ENCODE assay signal across 8 cellular contexts in the genomic region with DNA sequence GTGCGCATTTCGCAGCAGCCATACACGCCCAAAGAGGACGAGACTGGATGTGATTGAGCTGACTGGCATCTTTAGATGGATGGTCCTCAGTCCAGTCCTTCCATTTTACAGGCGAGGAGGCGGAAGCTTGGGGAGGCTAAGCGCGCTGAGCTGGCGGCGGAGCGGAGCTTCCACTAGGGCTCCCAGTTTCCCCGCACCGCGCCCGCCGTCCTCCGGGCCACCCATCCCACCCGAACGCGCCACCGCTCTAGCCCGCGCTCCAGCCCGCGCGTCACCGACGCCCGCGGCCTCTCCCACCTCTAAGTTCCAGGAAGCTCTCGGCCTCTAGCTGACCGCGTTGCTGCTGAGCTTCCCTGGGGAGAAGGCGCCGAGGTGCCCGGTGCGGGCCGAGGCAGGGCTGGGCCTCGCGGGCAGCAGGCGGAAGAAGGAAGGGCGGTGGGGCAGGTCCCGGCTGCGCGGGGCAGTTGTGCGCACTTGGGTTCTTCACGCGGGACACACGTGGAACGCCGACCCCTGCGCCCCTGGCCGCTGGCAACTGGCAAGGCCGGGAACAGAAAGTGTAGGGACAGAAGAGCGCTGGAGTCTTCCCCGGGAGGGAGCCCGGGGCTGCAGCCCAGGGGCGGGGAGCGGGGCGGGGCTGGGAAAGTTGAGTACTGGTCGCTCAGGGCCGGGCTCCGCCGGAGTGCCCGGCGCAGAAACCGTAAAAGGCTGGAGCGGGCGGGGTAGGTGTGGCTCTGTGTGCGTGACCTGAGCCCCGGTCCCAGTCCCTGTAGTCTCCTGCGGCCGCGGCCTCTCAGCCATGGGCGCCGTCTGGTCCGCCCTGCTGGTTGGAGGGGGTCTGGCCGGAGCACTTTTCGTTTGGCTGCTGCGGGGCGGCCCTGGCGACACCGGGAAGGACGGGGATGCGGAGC. TPM values are rescaled to one million over a fixed set of nuclear protein-coding genes. Genes with fewer than 3 reads are reported as not detected.
DNase-seq lines count a peak whose midpoint lies in the region; ATAC-seq and TF ChIP-seq lines count a peak whose summit lies in the region.

A gene (plus strand): TSS at position 763 of the 911 bp plus-strand sequence. CDS start 37 bp downstream, at position 800.

- DNase-seq in CD4-positive, alpha-beta T cell: peak in 4 of 10 experiments; percentile 5 to 37 (median 8)
- peak; percentile 53 for DNase-seq in HCT116 (ENCODE audit: low read depth, low spot score)
- DNase-seq in PC-3: peak; percentile 71
- DNase-seq in activated naive CD8-positive, alpha-beta T cell treated with anti-CD3 and anti-CD28 coated beads, Interleukin-2, amount 10 ng/mL, durations not matched to agents 7 days and 5 days: peak; percentile 58
- peak in 38 of 42 donors; percentile 14 to 71 (median 34) for DNase-seq in head of caudate nucleus
- DNase-seq in G401 (ENCODE audit: low spot score): no peak

- TF ChIP-seq RAD21 in HCT116 (IDR thresholded peaks at IDR 0.05; ENCODE audit: low read depth): no peak

- intact Hi-C loops in CD4-positive, alpha-beta T cell (cut with DNase I, micrococcal nuclease): no loop called here
- intact Hi-C loops in HCT116 (cut with micrococcal nuclease) (loop anchor here (2.0 kb wide), 1 partner anchor 73 kb away; no protein-coding TSS in a partner anchor), PC-3 (cut with micrococcal nuclease) (loop anchor here (1.0 to 10.0 kb wide), 5 partner anchors 55 to 199 kb away; a partner anchor contains a TSS), head of caudate nucleus (cut with DNase I) (no loop called here)

- peak; percentile 37 for ATAC-seq in CD4-positive, alpha-beta T cell (ENCODE audit: poor library complexity)
- ATAC-seq in HCT116 (peak; percentile 80), PC-3 (peak; percentile 79), HG03097 (IDR thresholded peaks at IDR 0.05; ENCODE audit: low FRiP score, unreplicated experiment) (no peak)
- peak; percentile 33 for ATAC-seq in activated naive CD8-positive, alpha-beta T cell treated with anti-CD3 and anti-CD28 coated beads, Interleukin-2, amount 10 ng/mL, durations not matched to agents 7 days and 5 days (ENCODE audit: low read depth)

- H3K4me1 Mint-ChIP-seq in CD4-positive, alpha-beta T cell (ENCODE audit: low read depth): peaks cover 23% of the 10 kb centered on the region
- H3K4me1 Mint-ChIP-seq in activated naive CD8-positive, alpha-beta T cell treated with anti-CD3 and anti-CD28 coated beads, Interleukin-2, amount 10 ng/mL, durations not matched to agents 7 days and 5 days: peaks cover 37% of the 10 kb centered on the region

- RAD21 ChIA-PET in HCT116 (lab: Charles Lee; ENCODE audit: low non-redundant PET in 1 of 2, low total read pairs in 2 of 2, uncharacterized antibody in 2 of 2, unreplicated experiment in 2 of 2): interaction anchor here (0.7 to 2.1 kb wide), 4 partner anchors 72 to 181 kb away, joined by 3 to 10 read pairs (median 4); no protein-coding TSS in a partner anchor

- H2AFZ ChIP-seq in HCT116 (ENCODE audit: low read depth, low read length, poor library complexity, severe bottlenecking): peak within 1 kb of the TSS; percentile 76
- H2AFZ ChIP-seq in PC-3 (ENCODE audit: low read length): peak within 1 kb of the TSS; percentile 92
- peak within 1 kb of the TSS; percentile 96 for H2AFZ ChIP-seq in neuron (ENCODE audit: low read depth, low read length)

- no peaks in the 10 kb centered on the region for H3F3A ChIP-seq in PC-3 (ENCODE audit: low read length, unreplicated experiment)

- BruUV-seq in HCT116 (replicated peaks; lab: Mats Ljungman, UMichigan) (no TSS peak), PC-3 (replicated peaks; lab: Mats Ljungman, UMichigan) (no TSS peak)

- no peaks in the 10 kb centered on the region for H3K9me3 ChIP-seq in CD4-positive, alpha-beta T cell (ENCODE audit: control insufficient read depth, low read length)
- H3K9me3 ChIP-seq in HCT116 (ENCODE audit: control insufficient read depth in 1 of 2, insufficient read depth in 1 of 2, low read depth in 1 of 2, low read length in 2 of 2) (no peaks in the 10 kb centered on the region), PC-3 (ENCODE audit: low read length) (no peaks in the 10 kb centered on the region), neuron (ENCODE audit: low read length) (no peaks in the 10 kb centered on the region)

- no peak within 1 kb of the TSS for H3K27ac ChIP-seq in CD4-positive, alpha-beta T cell (ENCODE audit: low read depth, low read length)
- peak within 1 kb of the TSS; percentile 89 for H3K27ac ChIP-seq in HCT116 (ENCODE audit: low read depth, low read length)
- peak within 1 kb of the TSS; percentile 83 for H3K27ac ChIP-seq in PC-3 (ENCODE audit: low read length)

- in situ Hi-C loops in G401 (cut with HindIII; ENCODE audit: low sequenced_read_pairs): no loop called here

- peak; percentile 39 for TF ChIP-seq POLR2A in HCT116 (IDR thresholded peaks at IDR 0.05; ENCODE audit: borderline replicate concordance, extremely low read depth, insufficient read depth, insufficient read length)

- peak within 1 kb of the TSS; percentile 72 to 91 for H3K4me3 ChIP-seq in HCT116 (replicated peaks in 1 of 2; ENCODE audit: low read depth in 1 of 2, low read length in 2 of 2)
- H3K4me3 ChIP-seq in PC-3 (ENCODE audit: low read length): peak within 1 kb of the TSS; percentile 99
- peak within 1 kb of the TSS; percentile 59 for H3K4me3 ChIP-seq in neuron (ENCODE audit: low read length)

- H3K9ac ChIP-seq in HCT116 (ENCODE audit: low read length) (peak within 1 kb of the TSS; percentile 73), PC-3 (ENCODE audit: low read length) (peak within 1 kb of the TSS; percentile 89)

- peak within 1 kb of the TSS; percentile 81 for H3K4me3 Mint-ChIP-seq in CD4-positive, alpha-beta T cell
- peak within 1 kb of the TSS; percentile 69 for H3K4me3 Mint-ChIP-seq in activated naive CD8-positive, alpha-beta T cell treated with anti-CD3 and anti-CD28 coated beads, Interleukin-2, amount 10 ng/mL, durations not matched to agents 7 days and 5 days

- H3K9me2 ChIP-seq in HCT116 (ENCODE audit: insufficient read depth) (no peaks in the 10 kb centered on the region), PC-3 (replicated peaks; ENCODE audit: low read length) (no peaks in the 10 kb centered on the region)

- CTCF ChIA-PET in CD4-positive, alpha-beta T cell (lab: Charles Lee): no interaction called here
- CTCF ChIA-PET in HCT116 (lab: Charles Lee) (interaction anchor here (1.0 to 3.3 kb wide), 4 partner anchors 72 to 198 kb away, joined by 3 to 24 read pairs (median 4); a partner anchor contains a TSS), PC-3 (lab: Charles Lee) (interaction anchor here (0.6 to 1.2 kb wide), 3 partner anchors 28 to 126 kb away, joined by 3 to 5 read pairs (median 4); no protein-coding TSS in a partner anchor)

- H3K4me1 ChIP-seq in HCT116 (ENCODE audit: control insufficient read depth in 1 of 2, insufficient read depth in 2 of 2, low read length in 2 of 2) (peaks cover 21 to 37% of the 10 kb centered on the region in 2 experiments), PC-3 (ENCODE audit: insufficient read depth, low read length) (peaks cover 29% of the 10 kb centered on the region), neuron (ENCODE audit: insufficient read depth, low read length) (peaks cover 6% of the 10 kb centered on the region)

- H3K27me3 Mint-ChIP-seq in CD4-positive, alpha-beta T cell: peaks cover 36% of the 10 kb centered on the region
- H3K27me3 Mint-ChIP-seq in activated naive CD8-positive, alpha-beta T cell treated with anti-CD3 and anti-CD28 coated beads, Interleukin-2, amount 10 ng/mL, durations not matched to agents 7 days and 5 days: peaks cover 46% of the 10 kb centered on the region

- H3K27ac Mint-ChIP-seq in CD4-positive, alpha-beta T cell: no peak within 1 kb of the TSS
- peak within 1 kb of the TSS; percentile 13 for H3K27ac Mint-ChIP-seq in activated naive CD8-positive, alpha-beta T cell treated with anti-CD3 and anti-CD28 coated beads, Interleukin-2, amount 10 ng/mL, durations not matched to agents 7 days and 5 days

- H3K9me3 Mint-ChIP-seq in CD4-positive, alpha-beta T cell: no peaks in the 10 kb centered on the region
- no peaks in the 10 kb centered on the region for H3K9me3 Mint-ChIP-seq in activated naive CD8-positive, alpha-beta T cell treated with anti-CD3 and anti-CD28 coated beads, Interleukin-2, amount 10 ng/mL, durations not matched to agents 7 days and 5 days

- H3K4me2 ChIP-seq in HCT116 (ENCODE audit: low read length) (peak within 1 kb of the TSS; percentile 82), PC-3 (ENCODE audit: low read length) (peak within 1 kb of the TSS; percentile 81)

- H3K36me3 Mint-ChIP-seq in CD4-positive, alpha-beta T cell (ENCODE audit: low read depth): no peaks in the 10 kb centered on the region
- peaks cover 2% of the 10 kb centered on the region for H3K36me3 Mint-ChIP-seq in activated naive CD8-positive, alpha-beta T cell treated with anti-CD3 and anti-CD28 coated beads, Interleukin-2, amount 10 ng/mL, durations not matched to agents 7 days and 5 days

- H3K27me3 ChIP-seq in CD4-positive, alpha-beta T cell (ENCODE audit: control insufficient read depth, insufficient read depth, low read length): no peaks in the 10 kb centered on the region
- H3K27me3 ChIP-seq in HCT116 (ENCODE audit: insufficient read depth, low read length): no peaks in the 10 kb centered on the region
- H3K27me3 ChIP-seq in PC-3 (ENCODE audit: low read length): no peaks in the 10 kb centered on the region
- peaks cover 29% of the 10 kb centered on the region for H3K27me3 ChIP-seq in neuron (ENCODE audit: insufficient read depth, low read length)

- 0 out of 4 replicates have a peak, but pooled peaks cover 0 to 2% of the 10 kb centered on the region in 2 experiments for H3K36me3 ChIP-seq in HCT116 (ENCODE audit: control insufficient read depth in 1 of 2, insufficient read depth in 2 of 2, low read length in 2 of 2)
- H3K36me3 ChIP-seq in PC-3 (ENCODE audit: low read depth, low read length): peaks cover 3% of the 10 kb centered on the region; the same call in 1 of the 2 replicates
- no peaks in the 10 kb centered on the region for H3K36me3 ChIP-seq in neuron (ENCODE audit: insufficient read depth, low read length)

- POLR2A ChIA-PET in CD4-positive, alpha-beta T cell (lab: Charles Lee): interaction anchor here (1.2 kb wide), 1 partner anchor 93 kb away, joined by 4 read pairs; a partner anchor contains a TSS
- POLR2A ChIA-PET in HCT116 (lab: Charles Lee): interaction anchor here (2.3 kb wide), 1 partner anchor 72 kb away, joined by 12 read pairs; no protein-coding TSS in a partner anchor
- POLR2A ChIA-PET in PC-3 (lab: Charles Lee; ENCODE audit: unreplicated experiment): interaction anchor here (0.5 to 0.7 kb wide), 2 partner anchors 40 to 91 kb away, joined by 3 read pairs; no protein-coding TSS in a partner anchor
- POLR2A ChIA-PET in activated naive CD8-positive, alpha-beta T cell treated with anti-CD3 and anti-CD28 coated beads, Interleukin-2, amount 10 ng/mL, durations not matched to agents 7 days and 5 days (lab: Charles Lee): interaction anchor here (0.8 to 1.0 kb wide), 2 partner anchors 93 to 158 kb away, joined by 3 to 4 read pairs; a partner anchor contains a TSS

- H3K79me2 ChIP-seq in HCT116 (ENCODE audit: insufficient read depth, low read length) (peaks cover 27% of the 10 kb centered on the region), PC-3 (ENCODE audit: low read length) (peaks cover 45% of the 10 kb centered on the region)

- H4K20me1 ChIP-seq in HCT116 (ENCODE audit: insufficient read depth): no peaks in the 10 kb centered on the region
- no peaks in the 10 kb centered on the region for H4K20me1 ChIP-seq in PC-3 (ENCODE audit: low read length)

- no peak for TF ChIP-seq CTCF in CD4-positive, alpha-beta T cell (IDR thresholded peaks at IDR 0.05)
- TF ChIP-seq CTCF in HCT116 (IDR thresholded peaks at IDR 0.05 in 2 of 3, conservative IDR thresholded peaks at IDR 0.05 in 1 of 3; ENCODE audit: borderline replicate concordance in 1 of 3, insufficient read depth in 1 of 3, low read depth in 2 of 3, low read length in 2 of 3) (no peak), PC-3 (conservative IDR thresholded peaks at IDR 0.05; ENCODE audit: low read depth, low read length) (no peak)

RNA-seq across cellular contexts. Expression of the gene that starts here (rescaled TPM):
- total RNA-seq in CD4-positive, alpha-beta T cell: under 1 TPM in 1 of 2 experiments, not detected in 1; 0.11 TPM
- total RNA-seq in HCT116 (2021; ENCODE audit: unreplicated experiment) (5.6 TPM), PC-3 (2014; rRNA removed) (7.3 and 10.9 TPM in 2 replicates)
- 11.9 and 12.5 TPM in 2 replicates for polyA plus RNA-seq in HCT116 (2012)
- total RNA-seq in activated naive CD8-positive, alpha-beta T cell treated with anti-CD3 and anti-CD28 coated beads, Interleukin-2, amount 10 ng/mL, durations not matched to agents 7 days and 5 days: under 1 TPM; 0.44 to 0.68 TPM
- total RNA-seq in G401 (2014; rRNA removed; shearing (Covaris generic)): 0.25 and 0.92 TPM in 2 replicates

Comparison
In these comparisons a context has a peak if more than half of its experiments do, and no peak if none do; other contexts are left out.
1. Peak in ATAC-seq in CD4-positive, alpha-beta T cell; RNA of the gene not detected or under 1 TPM.
2. Peak in DNase-seq and ATAC-seq in activated naive CD8-positive, alpha-beta T cell treated with anti-CD3 and anti-CD28 coated beads, Interleukin-2, amount 10 ng/mL, durations not matched to agents 7 days and 5 days; RNA of the gene not detected or under 1 TPM.
3. intact Hi-C loops: an anchor here in HCT116 (2.0 kb wide) and PC-3 (1.0 to 10.0 kb wide); none called in CD4-positive, alpha-beta T cell and head of caudate nucleus.